1 cellular context compared by ENCODE assay signal in the genomic region with DNA sequence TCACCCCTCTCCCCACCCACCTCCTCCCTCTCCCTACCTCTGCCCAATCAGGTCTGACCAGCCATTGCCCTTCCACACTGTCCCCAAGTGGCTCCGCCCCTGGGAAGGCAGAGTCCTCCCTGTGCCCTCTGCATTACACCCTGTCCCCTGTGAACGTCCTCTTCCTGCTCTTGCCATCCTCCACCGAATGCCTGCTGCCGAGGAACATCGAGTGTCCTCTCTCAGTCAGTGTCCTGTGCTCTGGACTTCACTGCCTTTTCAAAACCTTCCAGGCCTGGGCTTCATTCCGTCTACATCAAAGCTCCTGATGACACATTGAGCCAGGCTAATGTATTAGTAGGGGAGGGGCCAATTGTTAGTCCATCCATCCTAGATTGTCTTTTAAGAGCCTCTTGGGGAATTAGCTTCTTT.
TF ChIP-seq lines count a peak whose summit lies in the region.

No MANE protein-coding gene starts in this region.

TF ChIP-seq in HepG2, 621 proteins besides CTCF, POLR2A, EP300 and RAD21:
- TF ChIP-seq, protein P1, sequence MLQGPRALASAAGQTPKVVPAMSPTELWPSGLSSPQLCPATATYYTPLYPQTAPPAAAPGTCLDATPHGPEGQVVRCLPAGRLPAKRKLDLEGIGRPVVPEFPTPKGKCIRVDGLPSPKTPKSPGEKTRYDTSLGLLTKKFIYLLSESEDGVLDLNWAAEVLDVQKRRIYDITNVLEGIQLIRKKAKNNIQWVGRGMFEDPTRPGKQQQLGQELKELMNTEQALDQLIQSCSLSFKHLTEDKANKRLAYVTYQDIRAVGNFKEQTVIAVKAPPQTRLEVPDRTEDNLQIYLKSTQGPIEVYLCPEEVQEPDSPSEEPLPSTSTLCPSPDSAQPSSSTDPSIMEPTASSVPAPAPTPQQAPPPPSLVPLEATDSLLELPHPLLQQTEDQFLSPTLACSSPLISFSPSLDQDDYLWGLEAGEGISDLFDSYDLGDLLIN (CRISPR knock-in tag; IDR thresholded peaks at IDR 0.05; ENCODE audit: borderline replicate concordance) = no peak
- TF ChIP-seq ZFP36 (IDR thresholded peaks at IDR 0.05; ENCODE audit: borderline replicate concordance, low read depth, low read length, partially characterized antibody) (no peak), ZNF44 (CRISPR knock-in tag; IDR thresholded peaks at IDR 0.05) (no peak), ZNF605 (CRISPR knock-in tag; IDR thresholded peaks at IDR 0.05) (0 out of 2 replicates have a peak, but pooled peaks have one; percentile 21), SIX1 (CRISPR knock-in tag; IDR thresholded peaks at IDR 0.05; ENCODE audit: borderline replicate concordance) (no peak), XRCC5 (optimal IDR thresholded peaks at IDR 0.05; ENCODE audit: low read length) (peak; percentile 23), TEAD3 (CRISPR knock-in tag; optimal IDR thresholded peaks at IDR 0.05; ENCODE audit: borderline replicate concordance) (no peak), NCOA1 (CRISPR knock-in tag; IDR thresholded peaks at IDR 0.05) (no peak), TP53 (CRISPR knock-in tag; conservative IDR thresholded peaks at IDR 0.05) (no peak), RXRA (CRISPR knock-in tag; IDR thresholded peaks at IDR 0.05) (no peak), ZNF263 (CRISPR knock-in tag; IDR thresholded peaks at IDR 0.05) (peak; percentile 99), GATA4 (IDR thresholded peaks at IDR 0.05; ENCODE audit: borderline replicate concordance, low read depth) (no peak), ZNF350 (CRISPR knock-in tag; IDR thresholded peaks at IDR 0.05; ENCODE audit: borderline replicate concordance, low read depth) (0 out of 2 replicates have a peak, but pooled peaks have one; percentile 31)
- TF ChIP-seq, protein P2, sequence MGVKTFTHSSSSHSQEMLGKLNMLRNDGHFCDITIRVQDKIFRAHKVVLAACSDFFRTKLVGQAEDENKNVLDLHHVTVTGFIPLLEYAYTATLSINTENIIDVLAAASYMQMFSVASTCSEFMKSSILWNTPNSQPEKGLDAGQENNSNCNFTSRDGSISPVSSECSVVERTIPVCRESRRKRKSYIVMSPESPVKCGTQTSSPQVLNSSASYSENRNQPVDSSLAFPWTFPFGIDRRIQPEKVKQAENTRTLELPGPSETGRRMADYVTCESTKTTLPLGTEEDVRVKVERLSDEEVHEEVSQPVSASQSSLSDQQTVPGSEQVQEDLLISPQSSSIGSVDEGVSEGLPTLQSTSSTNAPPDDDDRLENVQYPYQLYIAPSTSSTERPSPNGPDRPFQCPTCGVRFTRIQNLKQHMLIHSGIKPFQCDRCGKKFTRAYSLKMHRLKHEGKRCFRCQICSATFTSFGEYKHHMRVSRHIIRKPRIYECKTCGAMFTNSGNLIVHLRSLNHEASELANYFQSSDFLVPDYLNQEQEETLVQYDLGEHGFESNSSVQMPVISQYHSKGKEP (CRISPR knock-in tag; IDR thresholded peaks at IDR 0.05) = no peak
